8 cellular contexts compared by ENCODE assay signal in the genomic region with DNA sequence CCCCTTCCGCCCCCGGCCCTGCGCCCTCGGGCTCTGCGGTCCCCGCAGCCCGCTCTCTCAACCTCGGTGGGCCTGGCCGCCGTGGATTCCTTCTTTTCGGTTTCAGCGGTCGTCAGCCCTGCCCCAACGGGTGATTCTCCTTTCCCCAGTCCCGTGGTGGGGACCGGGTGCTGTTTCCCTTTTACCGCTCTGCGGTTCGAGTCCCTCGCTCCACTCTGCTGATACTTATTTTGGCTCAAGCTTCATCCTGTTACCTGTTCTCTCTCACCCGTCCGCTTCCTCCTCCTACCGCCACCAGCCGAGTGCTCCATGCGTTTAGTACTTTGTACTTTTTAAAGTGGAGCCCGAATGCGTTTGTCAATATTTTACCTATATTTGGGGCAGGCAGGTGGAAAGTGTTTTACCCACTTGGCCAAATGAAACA.
DNase-seq lines count a peak whose midpoint lies in the region; ATAC-seq and TF ChIP-seq lines count a peak whose summit lies in the region.

No MANE protein-coding gene starts in this region.

- DNase-seq in stimulated activated CD8-positive, alpha-beta memory T cell treated with anti-CD3 and anti-CD28 coated beads, Interleukin-7, amount 100 ng/mL, for 24 hours (ENCODE audit: low read depth), result peak; percentile 20
- DNase-seq in stimulated activated CD8-positive, alpha-beta memory T cell treated with anti-CD3 and anti-CD28 coated beads, Interleukin-4, amount 100 ng/mL, for 48 hours, result no peak
- DNase-seq in activated CD4-positive, alpha-beta T cell treated with anti-CD3 and anti-CD28 coated beads, Interleukin-2, amount 50 U/mL, for 1 hour, result peak; percentile 26
- no peak for DNase-seq in foreskin fibroblast
- no peak for DNase-seq in retinal pigment epithelial cell (ENCODE audit: low read depth)
- no peak for DNase-seq in SIG-M5 (lab: John Stamatoyannopoulos, UW)

- TF ChIP-seq CTCF in foreskin fibroblast (IDR thresholded peaks at IDR 0.05; ENCODE audit: low read depth, low read length), result no peak
- no peak for TF ChIP-seq CTCF in retinal pigment epithelial cell (conservative IDR thresholded peaks at IDR 0.05; ENCODE audit: low read depth, low read length)

- H3K4me3 ChIP-seq in foreskin fibroblast (ENCODE audit: low read depth in 1 of 2, low read length in 2 of 2) (peak overlapping the region; percentile 72 to 76), retinal pigment epithelial cell (ENCODE audit: low read length) (peak overlapping the region; percentile 92)

- peak; percentile 2 for ATAC-seq in HG03439 (IDR thresholded peaks at IDR 0.05; ENCODE audit: unreplicated experiment)
- ATAC-seq in GM19397 (IDR thresholded peaks at IDR 0.05; ENCODE audit: unreplicated experiment), result no peak

Comparison
In these comparisons a context has a peak if more than half of its experiments do, and no peak if none do; other contexts are left out.
1. DNase-seq: peak in stimulated activated CD8-positive, alpha-beta memory T cell treated with anti-CD3 and anti-CD28 coated beads, Interleukin-7, amount 100 ng/mL, for 24 hours (single experiment) and activated CD4-positive, alpha-beta T cell treated with anti-CD3 and anti-CD28 coated beads, Interleukin-2, amount 50 U/mL, for 1 hour (single experiment); none in stimulated activated CD8-positive, alpha-beta memory T cell treated with anti-CD3 and anti-CD28 coated beads, Interleukin-4, amount 100 ng/mL, for 48 hours (single experiment), foreskin fibroblast (0 of 2), retinal pigment epithelial cell (single experiment) and SIG-M5 (single experiment).